In the genomic region with DNA sequence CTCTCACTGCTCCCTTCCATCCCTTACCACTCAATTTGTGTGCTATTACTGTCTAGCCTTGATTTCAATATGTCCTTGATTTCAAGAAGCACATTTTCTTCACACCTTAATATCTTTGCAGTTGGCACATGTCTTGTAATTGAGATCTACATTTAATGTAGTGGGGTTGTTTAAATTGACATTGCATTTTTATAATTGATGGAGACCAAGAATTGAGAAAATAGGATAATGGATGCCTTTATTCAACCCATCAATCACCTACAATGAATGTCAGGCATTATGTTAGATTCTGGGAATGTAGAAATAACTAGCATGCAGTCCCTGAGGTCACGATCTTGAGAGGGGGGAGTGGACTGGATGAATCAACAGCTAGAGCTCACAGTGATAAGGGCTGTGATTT, we compare ENCODE assay signal across 18 cellular contexts.
A peak's percentile ranks its signal among the peaks of the same experiment; 100 is the strongest.
DNase-seq lines count a peak whose midpoint lies in the region; TF ChIP-seq lines count a peak whose summit lies in the region.
"Had no signal": no experiment of that assay in that cellular context is flagged by ENCODE, and none has a peak within 500 bp of the region (broad histone marks: within the 10 kb centered on the region; RNA-seq: fewer than 3 reads in every experiment).

No MANE protein-coding gene starts in this region.

- peaks cover 17% of the 10 kb centered on the region for H3K79me2 ChIP-seq in neural progenitor cell (ENCODE audit: low read depth)

- H3F3A ChIP-seq in neural progenitor cell (ENCODE audit: low read depth) = peaks cover 19% of the 10 kb centered on the region

- H3K9ac ChIP-seq in neural progenitor cell = no peak overlapping the region
- H3K9ac ChIP-seq: BLaER1 had no signal

- BruUV-seq in A673 (replicated peaks; lab: Mats Ljungman, UMichigan) = no TSS peak

- CTCF ChIA-PET in A673 (lab: Charles Lee) = no interaction called here

- intact Hi-C loops in A673 (cut with micrococcal nuclease; ENCODE audit: unreplicated experiment) = no loop called here

- peaks cover 42% of the 10 kb centered on the region for H4K20me1 ChIP-seq in neural progenitor cell (ENCODE audit: low read depth)
- H4K20me1 ChIP-seq: BLaER1 had no signal

- H2AFZ ChIP-seq in neural progenitor cell (replicated peaks) = no peak overlapping the region

- peaks cover 6% of the 10 kb centered on the region for H3K36me3 ChIP-seq in neural progenitor cell
- H3K36me3 ChIP-seq in A673 (ENCODE audit: insufficient read depth, low read length, poor library complexity, severe bottlenecking) = no peaks in the 10 kb centered on the region
- H3K36me3 ChIP-seq: BLaER1, HAP-1 had no signal

- H3K4me3 ChIP-seq in neural progenitor cell (no peak overlapping the region), A673 (ENCODE audit: low read depth, low read length, poor library complexity, severe bottlenecking) (no peak overlapping the region)
- H3K4me3 ChIP-seq: BLaER1, HAP-1 had no signal

- no peak overlapping the region for H3K27ac Mint-ChIP-seq in neural progenitor cell
- H3K27ac Mint-ChIP-seq: B cell; CD8-positive, alpha-beta T cell; HFFc6 had no signal

- no peaks in the 10 kb centered on the region for H3K27me3 ChIP-seq in neural progenitor cell
- peaks cover 29% of the 10 kb centered on the region for H3K27me3 ChIP-seq in A673 (replicated peaks; ENCODE audit: insufficient read depth, low read depth, low read length, poor library complexity)
- H3K27me3 ChIP-seq: BLaER1 had no signal

- H3K9me3 ChIP-seq in neural progenitor cell (ENCODE audit: low read depth) (no peaks in the 10 kb centered on the region), A673 (ENCODE audit: low read depth, low read length, poor library complexity, severe bottlenecking) (no peaks in the 10 kb centered on the region)
- H3K9me3 ChIP-seq: BLaER1, Caco-2, HAP-1 had no signal

- H3K27me3 Mint-ChIP-seq in neural progenitor cell (ENCODE audit: insufficient read depth, low read depth) = no peaks in the 10 kb centered on the region

- peak; percentile 98 for DNase-seq in NCI-H2227 treated with DMSO at 0.1 percent for 48 hours (lab: John Stamatoyannopoulos, UW)
- peak; percentile 11 for DNase-seq in foreskin melanocyte
- no peak for DNase-seq in neural progenitor cell (ENCODE audit: low spot score)
- DNase-seq in stimulated activated CD4-positive, alpha-beta T cell treated with anti-CD3 and anti-CD28 coated beads, Interleukin-15, amount 100 ng/mL, for 24 hours = no peak
- no peak for DNase-seq in DMS153 treated with DMSO at 0.1 percent for 48 hours (lab: John Stamatoyannopoulos, UW; ENCODE audit: unreplicated experiment)
- DNase-seq in A673 (ENCODE audit: low spot score) = no peak
- DNase-seq: Caco-2; CD4-positive, CD25-positive, alpha-beta regulatory T cell; CD8-positive, alpha-beta T cell; DMS153; DMS79; GF-D8; GOT3; HFFc6 had no signal

- no peak overlapping the region for H3K4me3 Mint-ChIP-seq in neural progenitor cell
- H3K4me3 Mint-ChIP-seq: B cell; CD4-positive, CD25-positive, alpha-beta regulatory T cell; CD8-positive, alpha-beta T cell; HFFc6 had no signal

- H3K36me3 Mint-ChIP-seq in neural progenitor cell = peaks cover 22% of the 10 kb centered on the region
- H3K36me3 Mint-ChIP-seq: CD4-positive, CD25-positive, alpha-beta regulatory T cell; CD8-positive, alpha-beta T cell had no signal

- H3K4me1 Mint-ChIP-seq in neural progenitor cell = peaks cover 12% of the 10 kb centered on the region
- H3K4me1 Mint-ChIP-seq: B cell; CD4-positive, CD25-positive, alpha-beta regulatory T cell had no signal

- TF ChIP-seq CTCF in neural progenitor cell (IDR thresholded peaks at IDR 0.05) (no peak), A673 (conservative IDR thresholded peaks at IDR 0.05; ENCODE audit: low read depth, low read length) (no peak)

- H3K27ac ChIP-seq in neural progenitor cell (no peak overlapping the region), A673 (ENCODE audit: low read depth, low read length, poor library complexity, severe bottlenecking) (no peak overlapping the region)
- H3K27ac ChIP-seq: BLaER1, C4-2B had no signal

- peaks cover 2% of the 10 kb centered on the region for H3K9me3 Mint-ChIP-seq in neural progenitor cell
- H3K9me3 Mint-ChIP-seq: CD4-positive, CD25-positive, alpha-beta regulatory T cell; CD8-positive, alpha-beta T cell had no signal

- H3K4me1 ChIP-seq in neural progenitor cell (peaks cover 33% of the 10 kb centered on the region), A673 (ENCODE audit: insufficient read depth, low read length, poor library complexity, severe bottlenecking) (no peaks in the 10 kb centered on the region)
- H3K4me1 ChIP-seq: HAP-1 had no signal

- POLR2A ChIA-PET in A673 (lab: Charles Lee; ENCODE audit: low non-redundant PET) = no interaction called here

- H3K4me2 ChIP-seq in neural progenitor cell = peak overlapping the region; percentile 47
- H3K4me2 ChIP-seq: BLaER1 had no signal

Comparison
In these comparisons a context has a peak if more than half of its experiments do, and no peak if none do; other contexts are left out.
1. DNase-seq: peak in NCI-H2227 treated with DMSO at 0.1 percent for 48 hours (single experiment) and foreskin melanocyte (single experiment); none in neural progenitor cell (single experiment), stimulated activated CD4-positive, alpha-beta T cell treated with anti-CD3 and anti-CD28 coated beads, Interleukin-15, amount 100 ng/mL, for 24 hours (single experiment), DMS153 treated with DMSO at 0.1 percent for 48 hours (single experiment) and A673 (single experiment).